Comparison of ENCODE assay signal across 1 cellular context in genomic region chr2:10812362-10813084, GRCh38.
TF ChIP-seq lines count a peak whose summit lies in the region.

Gene PDIA6, minus strand, starts transcription at chr2:10812785. Its CDS starts 89 bp downstream, at chr2:10812696.

TF ChIP-seq in K562, 482 proteins besides CTCF, POLR2A, EP300 and RAD21 (continued from another document):
- TF ChIP-seq SIN3A (IDR thresholded peaks at IDR 0.05; ENCODE audit: borderline replicate concordance in 2 of 2, control insufficient read depth in 1 of 2, low read depth in 2 of 2, low read length in 2 of 2) (peak in 1 of 2 experiments; percentile 71; a peak in 1 of 4 replicates), NR2C2 (CRISPR knock-in tag; IDR thresholded peaks at IDR 0.05) (peak; percentile 55; the same call in 1 of the 2 replicates), NR2C2 (tag; IDR thresholded peaks at IDR 0.05) (peak; percentile 89), E2F3 (CRISPR knock-in tag; IDR thresholded peaks at IDR 0.05) (peak; percentile 81), SP1 (CRISPR knock-in tag; IDR thresholded peaks at IDR 0.05) (peak; percentile 26; the same call in 1 of the 2 replicates), MYC (IDR thresholded peaks at IDR 0.05; ENCODE audit: low read depth, low read length) (peak; percentile 75), MYC (CRISPR knock-in tag; IDR thresholded peaks at IDR 0.05; ENCODE audit: borderline replicate concordance, low read depth) (no peak), NCOA1 (IDR thresholded peaks at IDR 0.05; ENCODE audit: low read depth) (no peak), TEAD4 (IDR thresholded peaks at IDR 0.05; ENCODE audit: low read length) (0 out of 2 replicates have a peak, but pooled peaks have one; percentile 4), TEAD4 (CRISPR knock-in tag; IDR thresholded peaks at IDR 0.05; ENCODE audit: borderline replicate concordance) (no peak), SIN3B (IDR thresholded peaks at IDR 0.05; ENCODE audit: low read depth) (peak; percentile 69), ELF1 (tag; IDR thresholded peaks at IDR 0.05) (no peak; the same call in none of the 2 replicates), ZBTB11 (CRISPR knock-in tag; IDR thresholded peaks at IDR 0.05) (peak in 2 of 3 experiments; percentile 46 to 71; a peak in 2 of 6 replicates), ZNF134 (CRISPR knock-in tag; conservative IDR thresholded peaks at IDR 0.05) (no peak)
